ENCODE assay signal across 8 cellular contexts in genomic region chr18:69935319-69936190, GRCh38. TPM values are rescaled to one million over a fixed set of nuclear protein-coding genes. Genes with fewer than 3 reads are reported as not detected.
A peak's percentile ranks its signal among the peaks of the same experiment; 100 is the strongest.
DNase-seq lines count a peak whose midpoint lies in the region; ATAC-seq, FAIRE-seq and TF ChIP-seq lines count a peak whose summit lies in the region.

No MANE protein-coding gene starts in this region.

- H3K36me3 ChIP-seq in endodermal cell (ENCODE audit: control insufficient read depth, insufficient read depth, low read length): no peaks in the 10 kb centered on the region

- no peaks in the 10 kb centered on the region for H3K9me3 ChIP-seq in endodermal cell (ENCODE audit: control insufficient read depth, low read length)

- peak overlapping the region; percentile 21 for H3K4me3 ChIP-seq in endodermal cell (ENCODE audit: low read length)

- no peaks in the 10 kb centered on the region for H3K36me3 Mint-ChIP-seq in endodermal cell (ENCODE audit: low read depth)
- H3K36me3 Mint-ChIP-seq in CD14-positive monocyte: no peaks in the 10 kb centered on the region

- ATAC-seq in GM18520 (IDR thresholded peaks at IDR 0.05; ENCODE audit: unreplicated experiment): peak; percentile 97
- peak; percentile 74 for ATAC-seq in HG02970 (IDR thresholded peaks at IDR 0.05; ENCODE audit: low FRiP score, unreplicated experiment)

- FAIRE-seq in HTR-8/SVneo (lab: Jason Lieb, UNC): no peak

- no peaks in the 10 kb centered on the region for H3K9me3 Mint-ChIP-seq in endodermal cell
- H3K9me3 Mint-ChIP-seq in CD14-positive monocyte: peaks cover 0 to 11% (median under 1%) of the 10 kb centered on the region in 7 donors

- no peak overlapping the region for H3K9ac ChIP-seq in endodermal cell (ENCODE audit: extremely low read depth, low read length, poor library complexity, severe bottlenecking)

- peak; percentile 62 for DNase-seq in activated CD4-positive, CD25-positive, alpha-beta regulatory T cell treated with anti-CD3 and anti-CD28 coated beads, Interleukin-2, amount 50 U/mL, for 72 hours
- DNase-seq in endodermal cell (peak; percentile 78), HTR-8/SVneo (ENCODE audit: insufficient read length, low spot score) (no peak), HCEC 1CT (no peak), CD14-positive monocyte (ENCODE audit: low spot score) (no peak)
- DNase-seq in stimulated activated CD8-positive, alpha-beta memory T cell treated with anti-CD3 and anti-CD28 coated beads, Interleukin-15, amount 100 ng/mL, for 1 hour (ENCODE audit: low read depth): peak; percentile 63

- peaks cover 12% of the 10 kb centered on the region for H3K4me1 Mint-ChIP-seq in endodermal cell
- no peaks in the 10 kb centered on the region for H3K4me1 Mint-ChIP-seq in CD14-positive monocyte

- WGBS in endodermal cell (ENCODE audit: insufficient coverage in 1 of 2, insufficient read length in 1 of 2), 2 experiments: 76 to 100% methylated on average over 1 to 11 of the region's 12 CpGs

- no peak overlapping the region for H3K27ac ChIP-seq in endodermal cell (ENCODE audit: low read depth, low read length)

- H3K27me3 ChIP-seq in endodermal cell (ENCODE audit: control insufficient read depth, insufficient read depth, low read length, poor library complexity, severe bottlenecking): no peaks in the 10 kb centered on the region

- H3K27me3 Mint-ChIP-seq in endodermal cell (ENCODE audit: insufficient read depth) (peaks cover 2% of the 10 kb centered on the region), CD14-positive monocyte (ENCODE audit: low read depth in 3 of 3) (peaks cover 0 to 2% (median 2%) of the 10 kb centered on the region in 3 donors)

- H3K27ac Mint-ChIP-seq in endodermal cell (peak overlapping the region; percentile 48), CD14-positive monocyte (no peak overlapping the region)

- no peak for TF ChIP-seq CTCF in endodermal cell (conservative IDR thresholded peaks at IDR 0.05)
- no peak for TF ChIP-seq CTCF in CD14-positive monocyte (IDR thresholded peaks at IDR 0.05)

- H3K4me1 ChIP-seq in endodermal cell (ENCODE audit: control insufficient read depth, insufficient read depth, low read length): peaks cover 17% of the 10 kb centered on the region

- intact Hi-C loops in CD14-positive monocyte (cut with micrococcal nuclease): no loop called here

- H3K4me3 Mint-ChIP-seq in endodermal cell (no peak overlapping the region), CD14-positive monocyte (no peak overlapping the region)

RNA-seq across cellular contexts. Expression of gene CD226, which starts 12.1 kb away (rescaled TPM):
- under 1 TPM in 1 of 2 donors, not detected in 1; 0.13 TPM for total RNA-seq in endodermal cell
- polyA plus RNA-seq in endodermal cell (2013, experiment 1 of 2): 0.07 TPM
- 0.08 TPM for polyA plus RNA-seq in endodermal cell (2013, experiment 2 of 2)
- 1 to 10 TPM in 1 of 2 donors, under 1 TPM in 1; 0.53 to 1.1 TPM for polyA plus RNA-seq in CD14-positive monocyte

Comparison
In these comparisons a context has a peak if more than half of its experiments do, and no peak if none do; other contexts are left out.
1. DNase-seq: peak in activated CD4-positive, CD25-positive, alpha-beta regulatory T cell treated with anti-CD3 and anti-CD28 coated beads, Interleukin-2, amount 50 U/mL, for 72 hours (single experiment), endodermal cell (single experiment) and stimulated activated CD8-positive, alpha-beta memory T cell treated with anti-CD3 and anti-CD28 coated beads, Interleukin-15, amount 100 ng/mL, for 1 hour (single experiment); none in HTR-8/SVneo (single experiment), HCEC 1CT (single experiment) and CD14-positive monocyte (single experiment).